ENCODE assay signal across 9 cellular contexts in the genomic region with DNA sequence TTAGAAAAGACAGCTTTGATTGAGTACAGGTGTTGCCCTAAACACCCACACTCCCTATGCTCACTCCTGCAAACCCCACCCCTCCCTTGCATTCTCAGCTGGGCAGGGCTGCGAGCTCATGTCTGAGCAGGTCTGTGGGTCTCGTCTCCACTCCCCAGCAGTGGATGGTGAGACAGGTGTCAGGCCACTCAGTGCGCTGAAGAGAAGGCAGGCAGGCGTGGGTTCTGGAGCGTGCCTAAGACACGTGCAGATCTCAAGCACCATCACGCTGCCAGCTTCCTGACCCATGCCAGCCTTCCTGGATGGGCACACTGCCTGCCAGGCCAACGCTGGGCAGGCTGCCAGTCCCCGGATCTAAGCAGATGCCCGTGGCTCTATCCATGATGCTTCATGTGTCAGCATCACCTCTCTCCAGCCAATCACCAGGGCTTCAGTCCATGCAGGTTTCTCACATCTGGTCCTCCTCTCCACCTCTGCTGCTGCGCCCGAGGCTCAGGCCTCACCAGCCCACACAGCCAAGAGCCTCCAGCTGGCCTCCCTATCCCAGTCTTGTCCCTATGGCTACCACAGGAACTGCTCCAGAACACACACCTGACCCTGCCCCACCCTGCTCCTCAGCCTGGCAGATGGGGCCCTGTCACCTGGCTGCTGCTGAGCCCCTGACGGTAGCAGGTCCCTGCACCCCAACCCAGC. TPM values are rescaled to one million over a fixed set of nuclear protein-coding genes. Genes with fewer than 3 reads are reported as not detected.
DNase-seq lines count a peak whose midpoint lies in the region; ATAC-seq, FAIRE-seq and TF ChIP-seq lines count a peak whose summit lies in the region.
"Had no signal": no experiment of that assay in that cellular context is flagged by ENCODE, and none has a peak within 500 bp of the region (broad histone marks: within the 10 kb centered on the region; RNA-seq: fewer than 3 reads in every experiment).

No MANE protein-coding gene starts in this region.

- no peaks in the 10 kb centered on the region for H3K9me3 ChIP-seq in CD8-positive, alpha-beta memory T cell (ENCODE audit: low read length)
- H3K9me3 ChIP-seq in endothelial cell of umbilical vein (replicated peaks; ENCODE audit: control insufficient read depth, insufficient read depth, low read length) = no peaks in the 10 kb centered on the region

- CTCF ChIA-PET in CD8-positive, alpha-beta memory T cell (lab: Charles Lee) = no interaction called here
- CTCF ChIA-PET in endothelial cell of umbilical vein (lab: Charles Lee) = interaction anchor here (0.8 to 1.1 kb wide), 2 partner anchors 13 to 70 kb away, joined by 3 read pairs; no protein-coding TSS in a partner anchor

- H3K4me1 Mint-ChIP-seq in CD8-positive, alpha-beta memory T cell = peaks cover 7 to 13% (median 8%) of the 10 kb centered on the region in 3 donors
- H3K4me1 Mint-ChIP-seq in naive thymus-derived CD8-positive, alpha-beta T cell = peaks cover 0 to 16% (median 7%) of the 10 kb centered on the region in 4 donors

- H3K4me3 Mint-ChIP-seq in CD8-positive, alpha-beta memory T cell = peak overlapping the region in 2 of 7 donors; percentile 29 to 60
- H3K4me3 Mint-ChIP-seq in naive thymus-derived CD8-positive, alpha-beta T cell = peak overlapping the region in 1 of 10 donors; percentile 56

- dilution Hi-C loops in endothelial cell of umbilical vein (cut with MboI; ENCODE audit: extremely low pct_ligation_motif_present, low sequenced_read_pairs) = no loop called here

- no peaks in the 10 kb centered on the region for H4K20me1 ChIP-seq in endothelial cell of umbilical vein (replicated peaks; ENCODE audit: control insufficient read depth, extremely low read depth, insufficient read depth, low read length)

- no TSS peak for BruUV-seq in endothelial cell of umbilical vein (replicated peaks; lab: Mats Ljungman, UMichigan)

- peaks cover 7% of the 10 kb centered on the region for H3K4me1 ChIP-seq in CD8-positive, alpha-beta memory T cell (ENCODE audit: insufficient read depth, low read length)
- H3K4me1 ChIP-seq in endothelial cell of umbilical vein (ENCODE audit: control insufficient read depth, extremely low read depth, insufficient read depth, low read length) = peaks cover 9% of the 10 kb centered on the region

- no peak overlapping the region for H3K27ac ChIP-seq in CD8-positive, alpha-beta memory T cell (ENCODE audit: low read depth, low read length)
- H3K27ac ChIP-seq in endothelial cell of umbilical vein (ENCODE audit: insufficient read depth, low read depth, low read length) = no peak overlapping the region

- H3K9ac ChIP-seq in endothelial cell of umbilical vein (replicated peaks; ENCODE audit: extremely low read depth, insufficient read depth, low read length) = no peak overlapping the region

- H3K79me2 ChIP-seq in endothelial cell of umbilical vein (ENCODE audit: control insufficient read depth, insufficient read depth, low read length) = no peaks in the 10 kb centered on the region

- no peak for DNase-seq in CD8-positive, alpha-beta memory T cell
- peak; percentile 32 for DNase-seq in NCI-H2171 (lab: John Stamatoyannopoulos, UW)
- DNase-seq in endothelial cell of umbilical vein (ENCODE audit: low read depth, low spot score) = peak; percentile 21
- no peak for DNase-seq in naive thymus-derived CD8-positive, alpha-beta T cell
- no peak for DNase-seq in activated CD4-positive, CD25-positive, alpha-beta regulatory T cell (lab: John Stamatoyannopoulos, UW)
- no peak for DNase-seq in activated gamma-delta T cell (lab: John Stamatoyannopoulos, UW)
- DNase-seq in activated CD4-positive, alpha-beta T cell treated with anti-CD3 and anti-CD28 coated beads, Interleukin-2, amount 50 U/mL, for 48 hours = no peak
- DNase-seq: stimulated activated CD4-positive, alpha-beta T cell treated with anti-CD3 and anti-CD28 coated beads, Interleukin-2, amount 100 ng/mL, for 48 hours had no signal

- intact Hi-C loops in endothelial cell of umbilical vein (cut with micrococcal nuclease) = no loop called here

- TF ChIP-seq CTCF in endothelial cell of umbilical vein (IDR thresholded peaks at IDR 0.05; ENCODE audit: extremely low read depth in 1 of 2, insufficient read depth in 1 of 2, low read depth in 1 of 2, low read length in 2 of 2) = no peak

- no peaks in the 10 kb centered on the region for H3K27me3 ChIP-seq in CD8-positive, alpha-beta memory T cell (ENCODE audit: insufficient read depth, low read length, poor library complexity, severe bottlenecking)
- no peaks in the 10 kb centered on the region for H3K27me3 ChIP-seq in endothelial cell of umbilical vein (ENCODE audit: control insufficient read depth in 2 of 2, insufficient read depth in 2 of 2, low read length in 2 of 2)

- H3K27me3 Mint-ChIP-seq in CD8-positive, alpha-beta memory T cell = no peaks in the 10 kb centered on the region
- no peaks in the 10 kb centered on the region for H3K27me3 Mint-ChIP-seq in naive thymus-derived CD8-positive, alpha-beta T cell

- POLR2A ChIA-PET in CD8-positive, alpha-beta memory T cell (lab: Charles Lee) = no interaction called here
- POLR2A ChIA-PET in endothelial cell of umbilical vein (lab: Charles Lee) = no interaction called here
- POLR2A ChIA-PET in naive thymus-derived CD8-positive, alpha-beta T cell (lab: Charles Lee) = interaction anchor here (0.6 kb wide), 1 partner anchor 788 kb away, joined by 3 read pairs; no protein-coding TSS in a partner anchor

- H3K4me3 ChIP-seq in CD8-positive, alpha-beta memory T cell (ENCODE audit: low read length) = no peak overlapping the region
- no peak overlapping the region for H3K4me3 ChIP-seq in endothelial cell of umbilical vein (replicated peaks in 1 of 3; ENCODE audit: insufficient read depth in 1 of 3, low read depth in 1 of 3, low read length in 3 of 3)

- peak overlapping the region in 7 of 8 donors; percentile 20 to 95 (median 66) for H3K27ac Mint-ChIP-seq in CD8-positive, alpha-beta memory T cell
- peak overlapping the region in 6 of 10 donors; percentile 10 to 92 (median 32) for H3K27ac Mint-ChIP-seq in naive thymus-derived CD8-positive, alpha-beta T cell

- H3K9me1 ChIP-seq in endothelial cell of umbilical vein (replicated peaks; ENCODE audit: control insufficient read depth, extremely low read depth, insufficient read depth, low read length) = no peaks in the 10 kb centered on the region

- FAIRE-seq in endothelial cell of umbilical vein (lab: Jason Lieb, UNC) = no peak

- peaks cover 4 to 70% (median 12%) of the 10 kb centered on the region in 3 donors for H3K36me3 Mint-ChIP-seq in CD8-positive, alpha-beta memory T cell
- peaks cover 0 to 74% (median 7%) of the 10 kb centered on the region in 3 donors for H3K36me3 Mint-ChIP-seq in naive thymus-derived CD8-positive, alpha-beta T cell

- peaks cover 26% of the 10 kb centered on the region for H3K36me3 ChIP-seq in CD8-positive, alpha-beta memory T cell (ENCODE audit: insufficient read depth, low read length)
- H3K36me3 ChIP-seq in endothelial cell of umbilical vein (ENCODE audit: control insufficient read depth in 2 of 2, extremely low read depth in 1 of 2, insufficient read depth in 2 of 2, low read length in 2 of 2) = peaks cover 0 to 15% of the 10 kb centered on the region in 2 experiments

- no peak for TF ChIP-seq POLR2A in endothelial cell of umbilical vein (IDR thresholded peaks at IDR 0.05; ENCODE audit: low read depth, low read length)

- no peak overlapping the region for H2AFZ ChIP-seq in endothelial cell of umbilical vein (ENCODE audit: low read depth, low read length)

- ATAC-seq in naive thymus-derived CD8-positive, alpha-beta T cell = no peak
- ATAC-seq in GM18909 (IDR thresholded peaks at IDR 0.05; ENCODE audit: poor library complexity, unreplicated experiment) = no peak

- no peak overlapping the region for H3K4me2 ChIP-seq in endothelial cell of umbilical vein (ENCODE audit: insufficient read depth, low read length)

- no peaks in the 10 kb centered on the region for H3K9me3 Mint-ChIP-seq in CD8-positive, alpha-beta memory T cell
- no peaks in the 10 kb centered on the region for H3K9me3 Mint-ChIP-seq in naive thymus-derived CD8-positive, alpha-beta T cell

TF ChIP-seq in endothelial cell of umbilical vein, 7 proteins besides CTCF, POLR2A, EP300 and RAD21:
- TF ChIP-seq, protein P1, sequence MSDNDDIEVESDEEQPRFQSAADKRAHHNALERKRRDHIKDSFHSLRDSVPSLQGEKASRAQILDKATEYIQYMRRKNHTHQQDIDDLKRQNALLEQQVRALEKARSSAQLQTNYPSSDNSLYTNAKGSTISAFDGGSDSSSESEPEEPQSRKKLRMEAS (IDR thresholded peaks at IDR 0.05; ENCODE audit: insufficient read depth, insufficient read length) = no peak
- TF ChIP-seq MYC (IDR thresholded peaks at IDR 0.05; ENCODE audit: low read depth, low read length) (no peak), POLR2AphosphoS5 (IDR thresholded peaks at IDR 0.05; ENCODE audit: insufficient read depth, low read depth, low read length) (no peak), JUN (IDR thresholded peaks at IDR 0.05; ENCODE audit: borderline replicate concordance, insufficient read depth, insufficient read length, low read depth) (no peak), FOS (IDR thresholded peaks at IDR 0.05; ENCODE audit: borderline replicate concordance, insufficient read depth, low read length) (no peak), EZH2 (IDR thresholded peaks at IDR 0.05; ENCODE audit: borderline replicate concordance, low read depth, low read length, severe bottlenecking) (no peak), GATA2 (IDR thresholded peaks at IDR 0.05; ENCODE audit: insufficient read depth, insufficient read length, low read depth, low read length) (no peak)

RNA-seq across cellular contexts. Expression of gene EPS15L1, which starts 42.6 kb away (rescaled TPM):
- 10 to 100 TPM; 31.7 to 34.7 TPM for total RNA-seq in CD8-positive, alpha-beta memory T cell
- polyA plus RNA-seq in CD8-positive, alpha-beta memory T cell = 12.1 TPM
- 31.2 and 38.8 TPM in 2 replicates for total RNA-seq in endothelial cell of umbilical vein
- polyA plus RNA-seq in endothelial cell of umbilical vein = 14.5 and 16.5 TPM in 2 replicates
- polyA plus RNA-seq in endothelial cell of umbilical vein (2011; cell fraction: cytosol; rRNA removed) = 13.2 and 14.2 TPM in 2 replicates
- 29.6 and 31.8 TPM in 2 replicates for polyA plus RNA-seq in endothelial cell of umbilical vein (2011; cell fraction: nucleus; rRNA removed)
- 28.2 and 29.0 TPM in 2 replicates for polyA plus RNA-seq in endothelial cell of umbilical vein (2012)
- polyA minus RNA-seq in endothelial cell of umbilical vein = 19.2 and 21.6 TPM in 2 replicates
- polyA minus RNA-seq in endothelial cell of umbilical vein (2011; cell fraction: cytosol; rRNA and poly(A)+ RNA removed) = 12.3 TPM
- polyA minus RNA-seq in endothelial cell of umbilical vein (2011; cell fraction: nucleus; rRNA and poly(A)+ RNA removed) = 36.1 TPM in 2 replicates
- 10 to 100 TPM; 47.0 to 47.9 TPM for total RNA-seq in naive thymus-derived CD8-positive, alpha-beta T cell
- 1 to 10 TPM; 6.8 to 9.6 (median 8.5) TPM for polyA plus RNA-seq in naive thymus-derived CD8-positive, alpha-beta T cell

Comparison
In these comparisons a context has a peak if more than half of its experiments do, and no peak if none do; other contexts are left out.
1. DNase-seq: peak in NCI-H2171 (single experiment) and endothelial cell of umbilical vein (single experiment); none in CD8-positive, alpha-beta memory T cell (0 of 5), naive thymus-derived CD8-positive, alpha-beta T cell (0 of 10), activated CD4-positive, CD25-positive, alpha-beta regulatory T cell (0 of 4), activated gamma-delta T cell (single experiment) and activated CD4-positive, alpha-beta T cell treated with anti-CD3 and anti-CD28 coated beads, Interleukin-2, amount 50 U/mL, for 48 hours (0 of 2).